In the genomic region with DNA sequence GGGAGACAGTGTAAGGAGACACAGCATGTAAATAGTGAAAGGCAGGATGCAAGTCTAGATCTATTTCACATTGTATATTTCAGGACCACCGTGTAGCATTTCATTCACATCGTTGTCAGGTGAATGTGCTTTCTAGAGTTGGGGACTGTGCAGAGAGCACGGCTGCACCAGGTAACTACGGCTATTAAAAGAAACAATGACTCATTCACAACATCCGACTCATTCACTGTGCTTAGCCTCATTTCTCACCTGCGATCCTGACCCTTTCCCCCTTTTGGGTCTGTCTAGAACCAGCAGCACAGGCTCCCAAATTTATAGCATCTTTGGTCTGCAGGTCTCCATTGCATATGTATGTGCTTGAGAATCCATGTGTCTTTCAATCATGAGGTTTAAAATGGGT, we compare ENCODE assay signal across 1 cellular context.
TF ChIP-seq lines count a peak whose summit lies in the region.

No MANE protein-coding gene starts in this region.

TF ChIP-seq in WTC11, 78 proteins besides CTCF, POLR2A, EP300 and RAD21 (continued from another document):
- TF ChIP-seq ZNF425 (CRISPR knock-in tag; conservative IDR thresholded peaks at IDR 0.05) = no peak
- no peak for TF ChIP-seq NFATC4 (CRISPR knock-in tag; IDR thresholded peaks at IDR 0.05)
- TF ChIP-seq ELF4 (CRISPR knock-in tag; IDR thresholded peaks at IDR 0.05; ENCODE audit: low read depth) = no peak
- TF ChIP-seq, protein P1, sequence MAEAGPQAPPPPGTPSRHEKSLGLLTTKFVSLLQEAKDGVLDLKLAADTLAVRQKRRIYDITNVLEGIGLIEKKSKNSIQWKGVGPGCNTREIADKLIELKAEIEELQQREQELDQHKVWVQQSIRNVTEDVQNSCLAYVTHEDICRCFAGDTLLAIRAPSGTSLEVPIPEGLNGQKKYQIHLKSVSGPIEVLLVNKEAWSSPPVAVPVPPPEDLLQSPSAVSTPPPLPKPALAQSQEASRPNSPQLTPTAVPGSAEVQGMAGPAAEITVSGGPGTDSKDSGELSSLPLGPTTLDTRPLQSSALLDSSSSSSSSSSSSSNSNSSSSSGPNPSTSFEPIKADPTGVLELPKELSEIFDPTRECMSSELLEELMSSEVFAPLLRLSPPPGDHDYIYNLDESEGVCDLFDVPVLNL (CRISPR knock-in tag; IDR thresholded peaks at IDR 0.05; ENCODE audit: borderline replicate concordance, low read depth) = no peak
- TF ChIP-seq, protein P2, sequence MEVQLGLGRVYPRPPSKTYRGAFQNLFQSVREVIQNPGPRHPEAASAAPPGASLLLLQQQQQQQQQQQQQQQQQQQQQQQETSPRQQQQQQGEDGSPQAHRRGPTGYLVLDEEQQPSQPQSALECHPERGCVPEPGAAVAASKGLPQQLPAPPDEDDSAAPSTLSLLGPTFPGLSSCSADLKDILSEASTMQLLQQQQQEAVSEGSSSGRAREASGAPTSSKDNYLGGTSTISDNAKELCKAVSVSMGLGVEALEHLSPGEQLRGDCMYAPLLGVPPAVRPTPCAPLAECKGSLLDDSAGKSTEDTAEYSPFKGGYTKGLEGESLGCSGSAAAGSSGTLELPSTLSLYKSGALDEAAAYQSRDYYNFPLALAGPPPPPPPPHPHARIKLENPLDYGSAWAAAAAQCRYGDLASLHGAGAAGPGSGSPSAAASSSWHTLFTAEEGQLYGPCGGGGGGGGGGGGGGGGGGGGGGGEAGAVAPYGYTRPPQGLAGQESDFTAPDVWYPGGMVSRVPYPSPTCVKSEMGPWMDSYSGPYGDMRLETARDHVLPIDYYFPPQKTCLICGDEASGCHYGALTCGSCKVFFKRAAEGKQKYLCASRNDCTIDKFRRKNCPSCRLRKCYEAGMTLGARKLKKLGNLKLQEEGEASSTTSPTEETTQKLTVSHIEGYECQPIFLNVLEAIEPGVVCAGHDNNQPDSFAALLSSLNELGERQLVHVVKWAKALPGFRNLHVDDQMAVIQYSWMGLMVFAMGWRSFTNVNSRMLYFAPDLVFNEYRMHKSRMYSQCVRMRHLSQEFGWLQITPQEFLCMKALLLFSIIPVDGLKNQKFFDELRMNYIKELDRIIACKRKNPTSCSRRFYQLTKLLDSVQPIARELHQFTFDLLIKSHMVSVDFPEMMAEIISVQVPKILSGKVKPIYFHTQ (CRISPR knock-in tag; IDR thresholded peaks at IDR 0.05) = no peak
- TF ChIP-seq USF2 (CRISPR knock-in tag; IDR thresholded peaks at IDR 0.05) = no peak
- TF ChIP-seq, protein P3, sequence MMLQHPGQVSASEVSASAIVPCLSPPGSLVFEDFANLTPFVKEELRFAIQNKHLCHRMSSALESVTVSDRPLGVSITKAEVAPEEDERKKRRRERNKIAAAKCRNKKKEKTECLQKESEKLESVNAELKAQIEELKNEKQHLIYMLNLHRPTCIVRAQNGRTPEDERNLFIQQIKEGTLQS (CRISPR knock-in tag; conservative IDR thresholded peaks at IDR 0.05) = no peak
- TF ChIP-seq NR3C1 (CRISPR knock-in tag; conservative IDR thresholded peaks at IDR 0.05; ENCODE audit: low read depth) = no peak
- no peak for TF ChIP-seq TEAD4 (CRISPR knock-in tag; IDR thresholded peaks at IDR 0.05)
- no peak for TF ChIP-seq ZNF219 (CRISPR knock-in tag; IDR thresholded peaks at IDR 0.05; ENCODE audit: borderline replicate concordance)
TF ChIP-seq in WTC11: peak in this region for 0.
